ENCODE assay signal across 14 cellular contexts in the genomic region with DNA sequence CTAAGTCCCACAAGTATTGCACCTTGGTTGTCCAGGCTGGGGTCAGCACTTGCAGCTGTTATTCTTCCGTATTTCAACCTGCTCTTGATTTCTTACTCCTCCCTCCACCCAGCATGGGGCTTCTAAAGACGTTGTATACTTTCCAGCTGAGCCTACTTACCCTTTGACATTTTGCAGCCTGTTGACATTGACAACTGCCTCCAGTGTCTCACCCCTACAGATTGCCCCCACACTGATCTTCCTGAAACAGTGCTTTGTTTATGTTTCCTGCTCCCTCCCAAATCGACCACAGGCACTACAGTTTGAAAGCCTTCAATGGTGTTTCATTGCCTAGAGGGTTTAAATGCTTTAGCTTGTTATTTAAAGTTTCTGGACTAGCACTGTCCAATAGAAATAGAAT. TPM values are rescaled to one million over a fixed set of nuclear protein-coding genes. Genes with fewer than 3 reads are reported as not detected.
DNase-seq lines count a peak whose midpoint lies in the region; ATAC-seq and TF ChIP-seq lines count a peak whose summit lies in the region.
"Had no signal": no experiment of that assay in that cellular context is flagged by ENCODE, and none has a peak within 500 bp of the region (broad histone marks: within the 10 kb centered on the region; RNA-seq: fewer than 3 reads in every experiment).

No MANE protein-coding gene starts in this region.

- TF ChIP-seq CTCF in chondrocyte (IDR thresholded peaks at IDR 0.05): no peak

- H2BK120ac ChIP-seq in mesendoderm (ENCODE audit: low read depth, low read length): no peak overlapping the region

- no peaks in the 10 kb centered on the region for H3K79me1 ChIP-seq in mesendoderm (ENCODE audit: low read length)

- no peak overlapping the region for H3K18ac ChIP-seq in mesendoderm (ENCODE audit: low read length)

- intact Hi-C loops in activated CD4-positive, alpha-beta T cell treated with anti-CD3 and anti-CD28 coated beads for 36 hours (cut with DNase I, micrococcal nuclease): no loop called here
- intact Hi-C loops in sciatic nerve (cut with DNase I): no loop called here

- no peak overlapping the region for H3K23ac ChIP-seq in mesendoderm (ENCODE audit: low read length)

- no peak overlapping the region for H2BK15ac ChIP-seq in mesendoderm (replicated peaks; ENCODE audit: low read depth)

- H3K9ac ChIP-seq in mesendoderm (ENCODE audit: low read length): no peak overlapping the region

- no peak overlapping the region for H2AK5ac ChIP-seq in mesendoderm (ENCODE audit: low read length)

- peak overlapping the region; percentile 55 for H3K27ac ChIP-seq in KOPT-K1 (ENCODE audit: low read depth, low read length, poor library complexity, severe bottlenecking)
- no peak overlapping the region for H3K27ac ChIP-seq in mesendoderm (ENCODE audit: low read depth, low read length)

- H3K4ac ChIP-seq in mesendoderm (ENCODE audit: low read depth, low read length): no peak overlapping the region

- no peaks in the 10 kb centered on the region for H3K27me3 Mint-ChIP-seq in activated CD4-positive, alpha-beta T cell treated with anti-CD3 and anti-CD28 coated beads for 36 hours
- no peaks in the 10 kb centered on the region for H3K27me3 Mint-ChIP-seq in chondrocyte (ENCODE audit: low read depth)

- H3K4me1 Mint-ChIP-seq in activated CD4-positive, alpha-beta T cell treated with anti-CD3 and anti-CD28 coated beads for 36 hours: peaks cover 75% of the 10 kb centered on the region
- peaks cover 27% of the 10 kb centered on the region for H3K4me1 Mint-ChIP-seq in chondrocyte (ENCODE audit: low read depth)

- peak overlapping the region; percentile 26 for H3K4me3 Mint-ChIP-seq in activated CD4-positive, alpha-beta T cell treated with anti-CD3 and anti-CD28 coated beads for 36 hours
- no peak overlapping the region for H3K4me3 Mint-ChIP-seq in chondrocyte (ENCODE audit: unreplicated experiment)
- H3K4me3 Mint-ChIP-seq: WTC11 had no signal

- H3K27ac Mint-ChIP-seq in activated CD4-positive, alpha-beta T cell treated with anti-CD3 and anti-CD28 coated beads for 36 hours: peak overlapping the region; percentile 92
- H3K27ac Mint-ChIP-seq in activated naive CD4-positive, alpha-beta T cell treated with anti-CD3 and anti-CD28 coated beads, Interleukin-2, amount 50 U/mL, for 72 hours: peak overlapping the region; percentile 7 to 28
- H3K27ac Mint-ChIP-seq in chondrocyte (ENCODE audit: unreplicated experiment): no peak overlapping the region
- H3K27ac Mint-ChIP-seq: WTC11 had no signal

- POLR2A ChIA-PET in activated CD4-positive, alpha-beta T cell treated with anti-CD3 and anti-CD28 coated beads for 36 hours (lab: Charles Lee): no interaction called here

- no peaks in the 10 kb centered on the region for H3K9me3 Mint-ChIP-seq in activated CD4-positive, alpha-beta T cell treated with anti-CD3 and anti-CD28 coated beads for 36 hours (ENCODE audit: low read depth)
- H3K9me3 Mint-ChIP-seq in activated naive CD4-positive, alpha-beta T cell treated with anti-CD3 and anti-CD28 coated beads, Interleukin-2, amount 50 U/mL, for 72 hours: no peaks in the 10 kb centered on the region
- no peaks in the 10 kb centered on the region for H3K9me3 Mint-ChIP-seq in chondrocyte (ENCODE audit: low read depth)
- H3K9me3 Mint-ChIP-seq: WTC11 had no signal

- WGBS in mesendoderm (ENCODE audit: extremely low coverage, insufficient coverage, low lambda C conversion rate): no CpG with 5 or more reads among the region's 3 CpGs

- H3K9me3 ChIP-seq in KOPT-K1 (ENCODE audit: insufficient read depth, low read length, poor library complexity, severe bottlenecking): no peaks in the 10 kb centered on the region

- H4K8ac ChIP-seq in mesendoderm (ENCODE audit: low read depth, low read length): no peak overlapping the region

- peaks cover 10% of the 10 kb centered on the region for H3K4me1 ChIP-seq in mesendoderm (ENCODE audit: control insufficient read depth, low read depth, low read length)

- CTCF ChIA-PET in activated CD4-positive, alpha-beta T cell treated with anti-CD3 and anti-CD28 coated beads for 36 hours (lab: Charles Lee): interaction anchor here (0.6 to 1.8 kb wide), 3 partner anchors 100 to 296 kb away, joined by 3 to 8 read pairs (median 3); partner anchors contain the start of gene ADSL

- no peak overlapping the region for H3K4me3 ChIP-seq in mesendoderm (ENCODE audit: low read length)

- peaks cover 9% of the 10 kb centered on the region for H3K36me3 Mint-ChIP-seq in activated CD4-positive, alpha-beta T cell treated with anti-CD3 and anti-CD28 coated beads for 36 hours (ENCODE audit: low read depth)
- no peaks in the 10 kb centered on the region for H3K36me3 Mint-ChIP-seq in activated naive CD4-positive, alpha-beta T cell treated with anti-CD3 and anti-CD28 coated beads, Interleukin-2, amount 50 U/mL, for 72 hours
- peaks cover 2% of the 10 kb centered on the region for H3K36me3 Mint-ChIP-seq in chondrocyte (ENCODE audit: low read depth)
- H3K36me3 Mint-ChIP-seq: WTC11 had no signal

- no peak for ATAC-seq in activated CD4-positive, alpha-beta T cell treated with anti-CD3 and anti-CD28 coated beads for 36 hours
- no peak for ATAC-seq in activated naive CD4-positive, alpha-beta T cell treated with anti-CD3 and anti-CD28 coated beads, Interleukin-2, amount 50 U/mL, for 72 hours
- ATAC-seq in sciatic nerve: peak; percentile 59
- ATAC-seq: WTC11 had no signal

- no peak for DNase-seq in activated CD4-positive, alpha-beta T cell treated with anti-CD3 and anti-CD28 coated beads for 36 hours
- DNase-seq in activated CD4-positive, alpha-beta T cell treated with anti-CD3 and anti-CD28 coated beads, Interleukin-2, amount 50 U/mL, for 48 hours: no peak
- no peak for DNase-seq in activated naive CD4-positive, alpha-beta T cell treated with anti-CD3 and anti-CD28 coated beads, Interleukin-2, amount 50 U/mL, for 72 hours (ENCODE audit: low spot score in 2 of 2)
- no peak for DNase-seq in sciatic nerve (ENCODE audit: low spot score)
- DNase-seq in chondrocyte (ENCODE audit: low spot score): no peak
- no peak for DNase-seq in mesendoderm
- DNase-seq in NCI-H2081 treated with DMSO at 0.1 percent for 48 hours (lab: John Stamatoyannopoulos, UW): no peak
- DNase-seq: dermis blood vessel endothelial cell, NCI-H446 treated with DMSO at 0.1 percent for 48 hours, Right ventricle myocardium superior, trophoblast cell had no signal

- H3K36me3 ChIP-seq in KOPT-K1 (ENCODE audit: insufficient read depth, low read length): no peaks in the 10 kb centered on the region
- H3K36me3 ChIP-seq in mesendoderm (ENCODE audit: control insufficient read depth, insufficient read depth, low read length): no peaks in the 10 kb centered on the region

- no peak overlapping the region for H4K5ac ChIP-seq in mesendoderm (ENCODE audit: low read length)

- no peaks in the 10 kb centered on the region for H3K27me3 ChIP-seq in mesendoderm (ENCODE audit: insufficient read depth, low read length, poor library complexity)

- H3K79me2 ChIP-seq in mesendoderm (ENCODE audit: control insufficient read depth, insufficient read depth, low read length): no peaks in the 10 kb centered on the region

- H2BK5ac ChIP-seq in mesendoderm (ENCODE audit: low read length): no peak overlapping the region

- H3K56ac ChIP-seq in mesendoderm (ENCODE audit: low read length): no peak overlapping the region

- H3K4me2 ChIP-seq in mesendoderm (ENCODE audit: low read length): no peak overlapping the region

RNA-seq across cellular contexts. Expression of gene FAM83F, which starts 56.6 kb away (rescaled TPM):
- under 1 TPM; 0.49 to 0.91 TPM for total RNA-seq in activated CD4-positive, alpha-beta T cell treated with anti-CD3 and anti-CD28 coated beads for 36 hours
- total RNA-seq in activated naive CD4-positive, alpha-beta T cell treated with anti-CD3 and anti-CD28 coated beads, Interleukin-2, amount 50 U/mL, for 72 hours: 1 to 10 TPM; 1.1 TPM
- total RNA-seq in sciatic nerve (11.4 TPM), chondrocyte (0.22 TPM in 1 of 3 replicates, not detected in the others)
- 8.8 TPM for polyA plus RNA-seq in mesendoderm (2013, experiment 1 of 2)
- polyA plus RNA-seq in mesendoderm (2013, experiment 2 of 2): 8.1 TPM
- total RNA-seq: fibroblast of villous mesenchyme had no signal
